Comparison of ENCODE assay signal across 1 cellular context in genomic region chr19:1040476-1041271, GRCh38.
A peak's percentile ranks its signal among the peaks of the same experiment; 100 is the strongest.
TF ChIP-seq lines count a peak whose summit lies in the region.

No MANE protein-coding gene starts in this region.

TF ChIP-seq in GM12878, 131 proteins besides CTCF, POLR2A, EP300 and RAD21:
- TF ChIP-seq GATAD2B (conservative IDR thresholded peaks at IDR 0.05; ENCODE audit: low read depth) (no peak), TCF3 (IDR thresholded peaks at IDR 0.05; ENCODE audit: borderline replicate concordance, insufficient read depth, low read depth, low read length) (peak; percentile 36; the same call in 1 of the 2 replicates), HDAC6 (IDR thresholded peaks at IDR 0.05; ENCODE audit: unreplicated experiment) (no peak), SIN3A (IDR thresholded peaks at IDR 0.05; ENCODE audit: low read depth, low read length) (0 out of 2 replicates have a peak, but pooled peaks have one; percentile 44), ZNF217 (IDR thresholded peaks at IDR 0.05) (0 out of 2 replicates have a peak, but pooled peaks have one; percentile 12), LARP7 (IDR thresholded peaks at IDR 0.05) (0 out of 2 replicates have a peak, but pooled peaks have one; percentile 62), ATF7 (IDR thresholded peaks at IDR 0.05; ENCODE audit: low read depth) (peak; percentile 48; the same call in 1 of the 2 replicates), MEF2B (IDR thresholded peaks at IDR 0.05; ENCODE audit: partially characterized antibody, poor library complexity, severe bottlenecking) (peak; percentile 97), STAT3 (IDR thresholded peaks at IDR 0.05; ENCODE audit: low read depth, low read length) (no peak), DPF2 (IDR thresholded peaks at IDR 0.05) (peak; percentile 99), CEBPZ (IDR thresholded peaks at IDR 0.05; ENCODE audit: low read depth, low read length) (0 out of 2 replicates have a peak, but pooled peaks have one; percentile 28), ELK1 (IDR thresholded peaks at IDR 0.05; ENCODE audit: low read depth, low read length) (no peak), SP1 (IDR thresholded peaks at IDR 0.05; ENCODE audit: low read depth, low read length) (peak; percentile 99), NFYA (IDR thresholded peaks at IDR 0.05; ENCODE audit: borderline replicate concordance, low read depth, low read length) (peak; percentile 99), FOS (IDR thresholded peaks at IDR 0.05; ENCODE audit: borderline replicate concordance, extremely low read depth, insufficient read length) (peak; percentile 98), ZNF207 (IDR thresholded peaks at IDR 0.05; ENCODE audit: borderline replicate concordance) (no peak), FOXK2 (IDR thresholded peaks at IDR 0.05) (no peak), SMARCA5 (IDR thresholded peaks at IDR 0.05) (peak; percentile 68), RFX5 (IDR thresholded peaks at IDR 0.05; ENCODE audit: low read depth, low read length) (0 out of 2 replicates have a peak, but pooled peaks have one; percentile 30), HDAC2 (IDR thresholded peaks at IDR 0.05) (0 out of 2 replicates have a peak, but pooled peaks have one; percentile 56), BHLHE40 (IDR thresholded peaks at IDR 0.05; ENCODE audit: borderline replicate concordance in 1 of 2, low read depth in 2 of 2, low read length in 1 of 2) (0 out of 4 replicates have a peak, but pooled peaks of 1 of the 2 experiments have one; percentile 13), CREM (IDR thresholded peaks at IDR 0.05; ENCODE audit: low read depth) (peak; percentile 62), IRF3 (IDR thresholded peaks at IDR 0.05) (peak; percentile 91), CHD4 (IDR thresholded peaks at IDR 0.05) (no peak), RUNX3 (IDR thresholded peaks at IDR 0.05; ENCODE audit: low read length) (peak; percentile 43; the same call in 1 of the 2 replicates), POU2F2 (IDR thresholded peaks at IDR 0.05; ENCODE audit: borderline replicate concordance, low read depth, low read length) (peak; percentile 26; the same call in 1 of the 3 replicates), CHD2 (IDR thresholded peaks at IDR 0.05; ENCODE audit: borderline replicate concordance, low read depth, low read length) (peak; percentile 92), CREB1 (IDR thresholded peaks at IDR 0.05; ENCODE audit: low read depth) (peak; percentile 78), NFIC (IDR thresholded peaks at IDR 0.05; ENCODE audit: low read depth, low read length) (no peak), NR2F1 (conservative IDR thresholded peaks at IDR 0.05) (peak; percentile 77), TCF12 (IDR thresholded peaks at IDR 0.05; ENCODE audit: low read depth, low read length) (peak; percentile 79)
- TF ChIP-seq, protein P1, sequence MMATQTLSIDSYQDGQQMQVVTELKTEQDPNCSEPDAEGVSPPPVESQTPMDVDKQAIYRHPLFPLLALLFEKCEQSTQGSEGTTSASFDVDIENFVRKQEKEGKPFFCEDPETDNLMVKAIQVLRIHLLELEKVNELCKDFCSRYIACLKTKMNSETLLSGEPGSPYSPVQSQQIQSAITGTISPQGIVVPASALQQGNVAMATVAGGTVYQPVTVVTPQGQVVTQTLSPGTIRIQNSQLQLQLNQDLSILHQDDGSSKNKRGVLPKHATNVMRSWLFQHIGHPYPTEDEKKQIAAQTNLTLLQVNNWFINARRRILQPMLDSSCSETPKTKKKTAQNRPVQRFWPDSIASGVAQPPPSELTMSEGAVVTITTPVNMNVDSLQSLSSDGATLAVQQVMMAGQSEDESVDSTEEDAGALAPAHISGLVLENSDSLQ (IDR thresholded peaks at IDR 0.05), result peak; percentile 100
- TF ChIP-seq, protein P2, sequence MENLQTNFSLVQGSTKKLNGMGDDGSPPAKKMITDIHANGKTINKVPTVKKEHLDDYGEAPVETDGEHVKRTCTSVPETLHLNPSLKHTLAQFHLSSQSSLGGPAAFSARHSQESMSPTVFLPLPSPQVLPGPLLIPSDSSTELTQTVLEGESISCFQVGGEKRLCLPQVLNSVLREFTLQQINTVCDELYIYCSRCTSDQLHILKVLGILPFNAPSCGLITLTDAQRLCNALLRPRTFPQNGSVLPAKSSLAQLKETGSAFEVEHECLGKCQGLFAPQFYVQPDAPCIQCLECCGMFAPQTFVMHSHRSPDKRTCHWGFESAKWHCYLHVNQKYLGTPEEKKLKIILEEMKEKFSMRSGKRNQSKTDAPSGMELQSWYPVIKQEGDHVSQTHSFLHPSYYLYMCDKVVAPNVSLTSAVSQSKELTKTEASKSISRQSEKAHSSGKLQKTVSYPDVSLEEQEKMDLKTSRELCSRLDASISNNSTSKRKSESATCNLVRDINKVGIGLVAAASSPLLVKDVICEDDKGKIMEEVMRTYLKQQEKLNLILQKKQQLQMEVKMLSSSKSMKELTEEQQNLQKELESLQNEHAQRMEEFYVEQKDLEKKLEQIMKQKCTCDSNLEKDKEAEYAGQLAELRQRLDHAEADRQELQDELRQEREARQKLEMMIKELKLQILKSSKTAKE (IDR thresholded peaks at IDR 0.05; ENCODE audit: low read depth, poor library complexity, severe bottlenecking), result peak; percentile 52
- TF ChIP-seq, protein P3, sequence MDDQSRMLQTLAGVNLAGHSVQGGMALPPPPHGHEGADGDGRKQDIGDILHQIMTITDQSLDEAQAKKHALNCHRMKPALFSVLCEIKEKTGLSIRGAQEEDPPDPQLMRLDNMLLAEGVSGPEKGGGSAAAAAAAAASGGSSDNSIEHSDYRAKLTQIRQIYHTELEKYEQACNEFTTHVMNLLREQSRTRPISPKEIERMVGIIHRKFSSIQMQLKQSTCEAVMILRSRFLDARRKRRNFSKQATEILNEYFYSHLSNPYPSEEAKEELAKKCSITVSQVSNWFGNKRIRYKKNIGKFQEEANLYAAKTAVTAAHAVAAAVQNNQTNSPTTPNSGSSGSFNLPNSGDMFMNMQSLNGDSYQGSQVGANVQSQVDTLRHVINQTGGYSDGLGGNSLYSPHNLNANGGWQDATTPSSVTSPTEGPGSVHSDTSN (IDR thresholded peaks at IDR 0.05; ENCODE audit: insufficient replicate concordance, low read depth, low read length), result peak; percentile 100
